1 cellular context compared by ENCODE assay signal in genomic region chr18:75071484-75071785, GRCh38.
TF ChIP-seq lines count a peak whose summit lies in the region.

No MANE protein-coding gene starts in this region.

TF ChIP-seq in IMR-90, 13 proteins besides CTCF, POLR2A, EP300 and RAD21 (continued from another document):
- TF ChIP-seq SMC3 (IDR thresholded peaks at IDR 0.05; ENCODE audit: low read depth, low read length) (no peak), USF2 (IDR thresholded peaks at IDR 0.05; ENCODE audit: low read depth, low read length) (no peak), FOS (IDR thresholded peaks at IDR 0.05; ENCODE audit: low read depth, low read length) (no peak), CEBPB (IDR thresholded peaks at IDR 0.05; ENCODE audit: low read depth, low read length) (no peak), BHLHE40 (IDR thresholded peaks at IDR 0.05; ENCODE audit: low read depth, low read length) (no peak)
